In the genomic region with DNA sequence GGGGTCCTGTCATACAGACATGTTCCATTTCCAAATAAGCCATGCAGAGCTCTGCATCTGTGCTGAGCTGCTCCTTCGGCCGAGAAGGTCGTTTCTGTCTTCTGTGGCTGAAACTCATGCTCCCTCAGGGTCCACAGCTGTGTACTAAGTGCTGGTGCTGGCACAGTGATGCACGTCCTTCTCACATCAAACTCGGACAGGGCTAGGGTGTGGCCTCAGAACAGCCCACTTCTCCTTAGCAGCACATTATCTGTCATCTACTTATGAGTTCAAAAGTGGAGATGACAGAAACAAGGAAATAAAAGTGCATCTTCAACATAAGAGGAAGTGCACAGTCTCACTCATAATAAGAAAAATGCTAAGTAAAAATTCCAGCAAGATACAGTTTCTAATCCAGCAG, we compare ENCODE assay signal across 20 cellular contexts. TPM values are rescaled to one million over a fixed set of nuclear protein-coding genes. Genes with fewer than 3 reads are reported as not detected.
DNase-seq lines count a peak whose midpoint lies in the region; ATAC-seq and TF ChIP-seq lines count a peak whose summit lies in the region.
"Had no signal": no experiment of that assay in that cellular context is flagged by ENCODE, and none has a peak within 500 bp of the region (broad histone marks: within the 10 kb centered on the region; RNA-seq: fewer than 3 reads in every experiment).

No MANE protein-coding gene starts in this region.

- no peaks in the 10 kb centered on the region for H3K79me2 ChIP-seq in SK-N-SH (ENCODE audit: insufficient read depth)

- H3K36me3 ChIP-seq in lung (ENCODE audit: control insufficient read depth in 2 of 2, insufficient read depth in 2 of 2, low read length in 2 of 2) (no peaks in the 10 kb centered on the region), SK-N-SH (replicated peaks in 1 of 2; ENCODE audit: control insufficient read depth in 1 of 2, insufficient read depth in 2 of 2, low read length in 1 of 2) (no peaks in the 10 kb centered on the region)
- H3K36me3 ChIP-seq: adrenal gland had no signal

- H3F3A ChIP-seq in SK-N-SH (replicated peaks; ENCODE audit: insufficient read depth), result no peaks in the 10 kb centered on the region

- H3K4me1 ChIP-seq in lung (ENCODE audit: control insufficient read depth in 2 of 2, insufficient read depth in 2 of 2, low read length in 2 of 2) (peaks cover 0 to 5% of the 10 kb centered on the region in 2 donors), SK-N-SH (ENCODE audit: control insufficient read depth in 1 of 2, insufficient read depth in 2 of 2, low read depth in 1 of 2, low read length in 1 of 2) (peaks cover 0 to 3% of the 10 kb centered on the region in 2 experiments; a peak in 2 of 4 replicates)
- H3K4me1 ChIP-seq: adrenal gland had no signal

- H3K27me3 ChIP-seq in lung (ENCODE audit: control insufficient read depth, insufficient read depth) (no peaks in the 10 kb centered on the region), SK-N-SH (ENCODE audit: insufficient read depth) (peaks cover 4% of the 10 kb centered on the region; the same call in 1 of the 2 replicates)
- H3K27me3 ChIP-seq: adrenal gland had no signal

- H3K9me2 ChIP-seq in SK-N-SH, result no peaks in the 10 kb centered on the region

- no peak overlapping the region for H3K27ac ChIP-seq in lung (ENCODE audit: low read depth in 1 of 2, low read length in 1 of 2)
- no peak overlapping the region for H3K27ac ChIP-seq in SK-N-SH (ENCODE audit: low read depth in 2 of 2, low read length in 1 of 2)
- H3K27ac ChIP-seq: adrenal gland, KMS-11 had no signal

- no peak for TF ChIP-seq CTCF in lung (IDR thresholded peaks at IDR 0.05; ENCODE audit: control extremely low read depth, extremely low read depth)
- TF ChIP-seq CTCF in SK-N-SH (IDR thresholded peaks at IDR 0.05), result no peak

- no peak overlapping the region for H3K9ac ChIP-seq in SK-N-SH
- H3K9ac ChIP-seq: KMS-11 had no signal

- H3K4me1 Mint-ChIP-seq in stimulated activated naive CD8-positive, alpha-beta T cell treated with anti-CD3 and anti-CD28 coated beads, Interleukin-15, amount 100 ng/mL, for 72 hours, result no peaks in the 10 kb centered on the region
- H3K4me1 Mint-ChIP-seq in T-helper 17 cell, result no peaks in the 10 kb centered on the region
- H3K4me1 Mint-ChIP-seq: CD8-positive, alpha-beta memory T cell; central memory CD8-positive, alpha-beta T cell had no signal

- no peak overlapping the region for H2AFZ ChIP-seq in SK-N-SH (ENCODE audit: low read depth)

- no peak overlapping the region for H3K4me3 Mint-ChIP-seq in stimulated activated naive CD8-positive, alpha-beta T cell treated with anti-CD3 and anti-CD28 coated beads, Interleukin-15, amount 100 ng/mL, for 72 hours
- H3K4me3 Mint-ChIP-seq in T-helper 17 cell, result no peak overlapping the region
- H3K4me3 Mint-ChIP-seq: activated CD8-positive, alpha-beta T cell treated with anti-CD3 and anti-CD28 coated beads, Interleukin-2, amount 10 ng/mL, durations not matched to agents 7 days and 5 days; CD8-positive, alpha-beta memory T cell; central memory CD8-positive, alpha-beta T cell had no signal

- no peaks in the 10 kb centered on the region for H3K36me3 Mint-ChIP-seq in T-helper 17 cell (ENCODE audit: low read depth)
- H3K36me3 Mint-ChIP-seq: CD8-positive, alpha-beta memory T cell had no signal

- POLR2A ChIA-PET in SK-N-SH (lab: Yijun Ruan, JAX), result no interaction called here

- TF ChIP-seq RAD21 in SK-N-SH (IDR thresholded peaks at IDR 0.05; ENCODE audit: low read length), result no peak

- TF ChIP-seq EP300 in SK-N-SH (IDR thresholded peaks at IDR 0.05; ENCODE audit: borderline replicate concordance in 1 of 2, low read depth in 1 of 2, low read length in 1 of 2), result no peak

- H3K27ac Mint-ChIP-seq in stimulated activated naive CD8-positive, alpha-beta T cell treated with anti-CD3 and anti-CD28 coated beads, Interleukin-15, amount 100 ng/mL, for 72 hours, result no peak overlapping the region
- no peak overlapping the region for H3K27ac Mint-ChIP-seq in T-helper 17 cell
- H3K27ac Mint-ChIP-seq: activated CD8-positive, alpha-beta T cell treated with anti-CD3 and anti-CD28 coated beads, Interleukin-2, amount 10 ng/mL, durations not matched to agents 7 days and 5 days; CD8-positive, alpha-beta memory T cell had no signal

- WGBS in lung, 2 donors, result 57 to 59% methylated on average over 5 of the region's 5 CpGs
- 43% methylated on average over 5 of the region's 5 CpGs for WGBS in SK-N-SH (ENCODE audit: low lambda C conversion rate)

- no peaks in the 10 kb centered on the region for H3K9me3 Mint-ChIP-seq in stimulated activated naive CD8-positive, alpha-beta T cell treated with anti-CD3 and anti-CD28 coated beads, Interleukin-15, amount 100 ng/mL, for 72 hours
- H3K9me3 Mint-ChIP-seq: CD8-positive, alpha-beta memory T cell; central memory CD8-positive, alpha-beta T cell had no signal

- CTCF ChIA-PET in SK-N-SH (lab: Yijun Ruan, JAX), result no interaction called here

- no peak overlapping the region for H3K4me2 ChIP-seq in SK-N-SH
- H3K4me2 ChIP-seq: KMS-11 had no signal

- H3K4me3 ChIP-seq in lung (no peak overlapping the region), SK-N-SH (ENCODE audit: low read depth in 2 of 2, low read length in 1 of 2) (no peak overlapping the region)
- H3K4me3 ChIP-seq: adrenal gland had no signal

- no peak for DNase-seq in stimulated activated naive CD8-positive, alpha-beta T cell treated with anti-CD3 and anti-CD28 coated beads, Interleukin-15, Interleukin-2, amounts not matched to agents 100 U/mL and 50 U/mL, for 24 hours
- DNase-seq in stimulated activated naive CD8-positive, alpha-beta T cell treated with anti-CD3 and anti-CD28 coated beads, Interleukin-15, amount 100 ng/mL, for 72 hours, result no peak
- DNase-seq in T-helper 17 cell (no peak), lung (ENCODE audit: low spot score) (peak; percentile 26), GOT3 (lab: John Stamatoyannopoulos, UW) (no peak), C1 segment of cervical spinal cord (lab: John Stamatoyannopoulos, UW) (no peak), SK-N-SH (no peak)
- DNase-seq: activated CD8-positive, alpha-beta T cell treated with anti-CD3 and anti-CD28 coated beads, Interleukin-2, amount 10 ng/mL, durations not matched to agents 7 days and 5 days; adrenal gland; CD8-positive, alpha-beta memory T cell; effector CD8-positive, alpha-beta T cell; left cardiac atrium; NCI-H1417 treated with DMSO at 0.1 percent for 48 hours; NCI-H2227 treated with DMSO at 0.1 percent for 48 hours; small intestine; trophoblast cell had no signal

- H3K27me3 Mint-ChIP-seq in stimulated activated naive CD8-positive, alpha-beta T cell treated with anti-CD3 and anti-CD28 coated beads, Interleukin-15, amount 100 ng/mL, for 72 hours, result peaks cover 24% of the 10 kb centered on the region
- peaks cover 28% of the 10 kb centered on the region for H3K27me3 Mint-ChIP-seq in T-helper 17 cell
- H3K27me3 Mint-ChIP-seq: CD8-positive, alpha-beta memory T cell had no signal

- no peaks in the 10 kb centered on the region for H4K20me1 ChIP-seq in SK-N-SH (ENCODE audit: insufficient read depth)

- peak; percentile 32 for ATAC-seq in stimulated activated naive CD8-positive, alpha-beta T cell treated with anti-CD3 and anti-CD28 coated beads, Interleukin-15, Interleukin-2, amounts not matched to agents 100 U/mL and 50 U/mL, for 24 hours
- no peak for ATAC-seq in stimulated activated naive CD8-positive, alpha-beta T cell treated with anti-CD3 and anti-CD28 coated beads, Interleukin-15, amount 100 ng/mL, for 72 hours
- ATAC-seq in T-helper 17 cell (peak; percentile 42), lung (ENCODE audit: insufficient read depth, low FRiP score) (peak; percentile 37), SK-N-SH treated with all-trans-retinoic acid at 6 μM for 48 hours (no peak)
- ATAC-seq: activated CD8-positive, alpha-beta T cell treated with anti-CD3 and anti-CD28 coated beads, Interleukin-2, amount 10 ng/mL, durations not matched to agents 7 days and 5 days had no signal

- H3K9me3 ChIP-seq in T-helper 17 cell (ENCODE audit: control insufficient read depth, low read length, poor library complexity, severe bottlenecking) (no peaks in the 10 kb centered on the region), lung (ENCODE audit: control insufficient read depth in 2 of 2, insufficient read depth in 1 of 2, low read length in 1 of 2) (no peaks in the 10 kb centered on the region), SK-N-SH (no peaks in the 10 kb centered on the region)
- H3K9me3 ChIP-seq: adrenal gland had no signal

TF ChIP-seq in SK-N-SH treated with all-trans-retinoic acid at 6 μM for 48 hours, 23 proteins besides CTCF, POLR2A, EP300 and RAD21 (continues in another document):
- no peak for TF ChIP-seq ESRRG (CRISPR knock-in tag; IDR thresholded peaks at IDR 0.05)
- TF ChIP-seq TOX (CRISPR knock-in tag; IDR thresholded peaks at IDR 0.05; ENCODE audit: borderline replicate concordance), result no peak
- TF ChIP-seq, protein P1, sequence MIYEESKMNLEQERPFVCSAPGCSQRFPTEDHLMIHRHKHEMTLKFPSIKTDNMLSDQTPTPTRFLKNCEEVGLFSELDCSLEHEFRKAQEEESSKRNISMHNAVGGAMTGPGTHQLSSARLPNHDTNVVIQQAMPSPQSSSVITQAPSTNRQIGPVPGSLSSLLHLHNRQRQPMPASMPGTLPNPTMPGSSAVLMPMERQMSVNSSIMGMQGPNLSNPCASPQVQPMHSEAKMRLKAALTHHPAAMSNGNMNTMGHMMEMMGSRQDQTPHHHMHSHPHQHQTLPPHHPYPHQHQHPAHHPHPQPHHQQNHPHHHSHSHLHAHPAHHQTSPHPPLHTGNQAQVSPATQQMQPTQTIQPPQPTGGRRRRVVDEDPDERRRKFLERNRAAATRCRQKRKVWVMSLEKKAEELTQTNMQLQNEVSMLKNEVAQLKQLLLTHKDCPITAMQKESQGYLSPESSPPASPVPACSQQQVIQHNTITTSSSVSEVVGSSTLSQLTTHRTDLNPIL (CRISPR knock-in tag; IDR thresholded peaks at IDR 0.05; ENCODE audit: low read depth), result no peak

TF ChIP-seq in SK-N-SH, 30 proteins besides CTCF, POLR2A, EP300 and RAD21 (continues in another document):
- no peak for TF ChIP-seq ELF1 (IDR thresholded peaks at IDR 0.05)

RNA-seq across cellular contexts. Expression of a gene that starts 53.9 kb away (rescaled TPM):
- total RNA-seq in T-helper 17 cell (not detected), lung (10 to 100 TPM; 46.1 to 77.4 TPM)
- polyA plus RNA-seq in lung (10 to 100 TPM in 1 of 2 donors, 1 to 10 TPM in 1; 6.8 to 12.5 TPM), SK-N-SH (2012; rRNA removed) (0.02 TPM in 1 of 2 replicates, not detected in the other)
- 0.04 and 0.20 TPM in 2 replicates for polyA plus RNA-seq in SK-N-SH (2012; cell fraction: cytosol; rRNA removed)
- 0.06 TPM in 1 of 2 replicates, not detected in the other for polyA plus RNA-seq in SK-N-SH (2012; cell fraction: nucleus; rRNA removed)
- total RNA-seq: activated CD8-positive, alpha-beta T cell treated with anti-CD3 and anti-CD28 coated beads, Interleukin-2, amount 10 ng/mL, durations not matched to agents 7 days and 5 days; CD8-positive, alpha-beta memory T cell; OCI-LY7 had no signal
- polyA plus RNA-seq: CD8-positive, alpha-beta memory T cell had no signal

Comparison
In these comparisons a context has a peak if more than half of its experiments do, and no peak if none do; other contexts are left out.
1. ATAC-seq: peak in stimulated activated naive CD8-positive, alpha-beta T cell treated with anti-CD3 and anti-CD28 coated beads, Interleukin-15, Interleukin-2, amounts not matched to agents 100 U/mL and 50 U/mL, for 24 hours (single experiment), T-helper 17 cell (single experiment) and lung (single experiment); none in stimulated activated naive CD8-positive, alpha-beta T cell treated with anti-CD3 and anti-CD28 coated beads, Interleukin-15, amount 100 ng/mL, for 72 hours (single experiment) and SK-N-SH treated with all-trans-retinoic acid at 6 μM for 48 hours (single experiment).
2. RNA of a gene that starts 53.9 kb away (total RNA-seq): 46.1 to 77.4 TPM in lung; not detected in T-helper 17 cell; every median in the first group is over 10 times any median in the second.